9 cellular contexts compared by ENCODE assay signal in genomic region chr12:108856170-108856427, GRCh38. TPM values are rescaled to one million over a fixed set of nuclear protein-coding genes. Genes with fewer than 3 reads are reported as not detected.
DNase-seq lines count a peak whose midpoint lies in the region; ATAC-seq and TF ChIP-seq lines count a peak whose summit lies in the region.
"Had no signal": no experiment of that assay in that cellular context is flagged by ENCODE, and none has a peak within 500 bp of the region (broad histone marks: within the 10 kb centered on the region; RNA-seq: fewer than 3 reads in every experiment).

No MANE protein-coding gene starts in this region.

- H3K27me3 Mint-ChIP-seq in naive thymus-derived CD4-positive, alpha-beta T cell: peaks cover 0 to 2% (median 0%) of the 10 kb centered on the region in 5 donors

- H3K4me3 Mint-ChIP-seq in naive thymus-derived CD4-positive, alpha-beta T cell: peak overlapping the region; percentile 89 to 97 (median 94)

- H3K36me3 Mint-ChIP-seq in naive thymus-derived CD4-positive, alpha-beta T cell: peaks cover 0 to 16% (median 7%) of the 10 kb centered on the region in 5 donors

- H3K4me1 ChIP-seq in A673 (ENCODE audit: insufficient read depth, low read length, poor library complexity, severe bottlenecking): peaks cover 41% of the 10 kb centered on the region
- H3K4me1 ChIP-seq in naive thymus-derived CD4-positive, alpha-beta T cell (ENCODE audit: control insufficient read depth in 2 of 2, insufficient read depth in 2 of 2, low read length in 2 of 2): peaks cover 18 to 23% of the 10 kb centered on the region in 2 donors

- BruUV-seq in A673 (replicated peaks; lab: Mats Ljungman, UMichigan): no TSS peak

- peaks cover 4% of the 10 kb centered on the region for H3K9me3 ChIP-seq in A673 (ENCODE audit: low read depth, low read length, poor library complexity, severe bottlenecking)
- peaks cover 5% of the 10 kb centered on the region; the same call in 1 of the 2 replicates for H3K9me3 ChIP-seq in MG63
- H3K9me3 ChIP-seq in naive thymus-derived CD4-positive, alpha-beta T cell (ENCODE audit: control insufficient read depth in 2 of 3, low read length in 3 of 3): no peaks in the 10 kb centered on the region

- H3K27me3 ChIP-seq in A673 (replicated peaks; ENCODE audit: insufficient read depth, low read depth, low read length, poor library complexity): no peaks in the 10 kb centered on the region
- H3K27me3 ChIP-seq in MG63: no peaks in the 10 kb centered on the region
- no peaks in the 10 kb centered on the region for H3K27me3 ChIP-seq in naive thymus-derived CD4-positive, alpha-beta T cell (ENCODE audit: control insufficient read depth in 2 of 2, insufficient read depth in 2 of 2, low read length in 2 of 2)

- TF ChIP-seq CTCF in A673 (conservative IDR thresholded peaks at IDR 0.05; ENCODE audit: low read depth, low read length): no peak
- TF ChIP-seq CTCF in coronary artery (IDR thresholded peaks at IDR 0.05): no peak

- peak overlapping the region; percentile 89 for H3K27ac ChIP-seq in A673 (ENCODE audit: low read depth, low read length, poor library complexity, severe bottlenecking)
- H3K27ac ChIP-seq in coronary artery: peak overlapping the region; percentile 94 to 99
- peak overlapping the region; percentile 62 for H3K27ac ChIP-seq in naive thymus-derived CD4-positive, alpha-beta T cell (ENCODE audit: low read depth, low read length)

- peaks cover 0 to 2% (median 0%) of the 10 kb centered on the region in 11 donors for H3K9me3 Mint-ChIP-seq in naive thymus-derived CD4-positive, alpha-beta T cell

- CTCF ChIA-PET in A673 (lab: Charles Lee): no interaction called here
- CTCF ChIA-PET in naive thymus-derived CD4-positive, alpha-beta T cell (lab: Charles Lee): no interaction called here

- H3K4me1 Mint-ChIP-seq in naive thymus-derived CD4-positive, alpha-beta T cell: peaks cover 26 to 56% (median 49%) of the 10 kb centered on the region in 7 donors

- DNase-seq in A673 (ENCODE audit: low spot score) (no peak), MG63 (no peak), coronary artery (ENCODE audit: low spot score) (no peak), midbrain (lab: John Stamatoyannopoulos, UW) (no peak)
- no peak for DNase-seq in naive thymus-derived CD4-positive, alpha-beta T cell

- H3K27ac Mint-ChIP-seq in naive thymus-derived CD4-positive, alpha-beta T cell: peak overlapping the region; percentile 76 to 99 (median 92)

- H3K4me3 ChIP-seq in A673 (ENCODE audit: low read depth, low read length, poor library complexity, severe bottlenecking) (peak overlapping the region; percentile 85), MG63 (peak overlapping the region; percentile 95), coronary artery (peak overlapping the region; percentile 98)
- peak overlapping the region; percentile 84 for H3K4me3 ChIP-seq in naive thymus-derived CD4-positive, alpha-beta T cell (ENCODE audit: low read length)

- no peak for ATAC-seq in naive thymus-derived CD4-positive, alpha-beta T cell
- ATAC-seq in HG03135 (IDR thresholded peaks at IDR 0.05; ENCODE audit: unreplicated experiment) (no peak), HG02642 (IDR thresholded peaks at IDR 0.05; ENCODE audit: poor library complexity, unreplicated experiment) (no peak), HG02763 (IDR thresholded peaks at IDR 0.05; ENCODE audit: unreplicated experiment) (no peak)

- intact Hi-C loops in A673 (cut with micrococcal nuclease; ENCODE audit: unreplicated experiment): loop anchor here (5.0 to 10.0 kb wide), 2 partner anchors 239 to 606 kb away; partner anchors contain the start of genes ALKBH2 and UNG
- intact Hi-C loops in naive thymus-derived CD4-positive, alpha-beta T cell (cut with micrococcal nuclease): loop anchor here (2.0 to 10.0 kb wide), 10 partner anchors 17 to 1534 kb away; partner anchors contain the start of genes FAM222A (in 2 of the 2), ALKBH2 (in 1 of the 2), CORO1C (in 1 of the 2) and PRDM4 (in 1 of the 2)

- POLR2A ChIA-PET in A673 (lab: Charles Lee; ENCODE audit: low non-redundant PET): no interaction called here
- POLR2A ChIA-PET in naive thymus-derived CD4-positive, alpha-beta T cell (lab: Charles Lee): no interaction called here

- H3K36me3 ChIP-seq in A673 (ENCODE audit: insufficient read depth, low read length, poor library complexity, severe bottlenecking) (peaks cover 9% of the 10 kb centered on the region), MG63 (peaks cover 53% of the 10 kb centered on the region)
- peaks cover 0 to 7% (median 0%) of the 10 kb centered on the region in 3 experiments for H3K36me3 ChIP-seq in naive thymus-derived CD4-positive, alpha-beta T cell (ENCODE audit: control insufficient read depth in 2 of 3, insufficient read depth in 3 of 3, low read length in 3 of 3)

RNA-seq across cellular contexts. Expression of gene SSH1, which starts 1.3 kb away (rescaled TPM):
- 36.1 and 39.0 TPM in 2 replicates for total RNA-seq in A673 (2021)
- 7.0 and 8.7 TPM in 2 replicates for total RNA-seq in MG63 (2014; rRNA removed; shearing (Covaris generic); ENCODE audit: low replicate concordance)
- 10 to 100 TPM; 23.4 to 32.8 (median 29.9) TPM for total RNA-seq in naive thymus-derived CD4-positive, alpha-beta T cell
- 1 to 10 TPM; 5.2 to 7.7 TPM for polyA plus RNA-seq in naive thymus-derived CD4-positive, alpha-beta T cell

RNA-seq across cellular contexts. Expression of gene DAO, which starts 23.8 kb away (rescaled TPM):
- total RNA-seq in A673 (2021): not detected in 2 replicates
- not detected in 2 replicates for total RNA-seq in MG63 (2014; rRNA removed; shearing (Covaris generic); ENCODE audit: low replicate concordance)
- total RNA-seq in naive thymus-derived CD4-positive, alpha-beta T cell: not detected
- polyA plus RNA-seq in naive thymus-derived CD4-positive, alpha-beta T cell: not detected
- total RNA-seq: NCI-H460 had no signal
